Comparison of ENCODE assay signal across 23 cellular contexts in genomic region chr17:38334480-38335364, GRCh38. TPM values are rescaled to one million over a fixed set of nuclear protein-coding genes. Genes with fewer than 3 reads are reported as not detected.
"Had no signal": no experiment of that assay in that cellular context is flagged by ENCODE, and none has a peak within 500 bp of the region (broad histone marks: within the 10 kb centered on the region; RNA-seq: fewer than 3 reads in every experiment).

No MANE protein-coding gene starts in this region.

- H3K4me3 Mint-ChIP-seq: activated CD4-positive, alpha-beta memory T cell treated with anti-CD3 and anti-CD28 coated beads for 36 hours; activated CD4-positive, alpha-beta T cell treated with anti-CD3 and anti-CD28 coated beads, Interleukin-2, amount 10 ng/mL, durations not matched to agents 7 days and 5 days; activated naive CD4-positive, alpha-beta T cell treated with anti-CD3 and anti-CD28 coated beads, Interleukin-2, amount 10 ng/mL, durations not matched to agents 7 days and 5 days; activated naive CD8-positive, alpha-beta T cell treated with anti-CD3 and anti-CD28 coated beads for 36 hours; activated T-cell treated with anti-CD3 and anti-CD28 coated beads, Interleukin-2, amount 50 U/mL, for 4 hours had no signal

- H3K9me3 Mint-ChIP-seq: activated CD4-positive, alpha-beta memory T cell treated with anti-CD3 and anti-CD28 coated beads for 36 hours; activated CD4-positive, alpha-beta T cell treated with anti-CD3 and anti-CD28 coated beads, Interleukin-2, amount 10 ng/mL, durations not matched to agents 7 days and 5 days; activated naive CD4-positive, alpha-beta T cell treated with anti-CD3 and anti-CD28 coated beads, Interleukin-2, amount 10 ng/mL, durations not matched to agents 7 days and 5 days; activated naive CD8-positive, alpha-beta T cell treated with anti-CD3 and anti-CD28 coated beads for 36 hours; activated T-cell treated with anti-CD3 and anti-CD28 coated beads, Interleukin-2, amount 50 U/mL, for 4 hours had no signal

- H3K4me1 Mint-ChIP-seq: activated CD4-positive, alpha-beta T cell treated with anti-CD3 and anti-CD28 coated beads, Interleukin-2, amount 10 ng/mL, durations not matched to agents 7 days and 5 days; activated naive CD4-positive, alpha-beta T cell treated with anti-CD3 and anti-CD28 coated beads, Interleukin-2, amount 10 ng/mL, durations not matched to agents 7 days and 5 days; activated naive CD8-positive, alpha-beta T cell treated with anti-CD3 and anti-CD28 coated beads for 36 hours had no signal

- H3K27me3 ChIP-seq: cardiac muscle cell, MG63 had no signal

- H3K27ac ChIP-seq: brain microvascular endothelial cell, cardiac muscle cell, VCaP had no signal

- H3K36me3 Mint-ChIP-seq: activated CD4-positive, alpha-beta memory T cell treated with anti-CD3 and anti-CD28 coated beads for 36 hours; activated naive CD4-positive, alpha-beta T cell treated with anti-CD3 and anti-CD28 coated beads, Interleukin-2, amount 10 ng/mL, durations not matched to agents 7 days and 5 days; activated naive CD8-positive, alpha-beta T cell treated with anti-CD3 and anti-CD28 coated beads for 36 hours had no signal

- H3K27ac Mint-ChIP-seq: activated CD4-positive, alpha-beta memory T cell treated with anti-CD3 and anti-CD28 coated beads for 36 hours; activated CD4-positive, alpha-beta T cell treated with anti-CD3 and anti-CD28 coated beads, Interleukin-2, amount 10 ng/mL, durations not matched to agents 7 days and 5 days; activated naive CD4-positive, alpha-beta T cell treated with anti-CD3 and anti-CD28 coated beads, Interleukin-2, amount 10 ng/mL, durations not matched to agents 7 days and 5 days; activated naive CD8-positive, alpha-beta T cell treated with anti-CD3 and anti-CD28 coated beads for 36 hours had no signal

- H3K9me3 ChIP-seq: MG63 had no signal

- DNase-seq: activated CD4-positive, alpha-beta memory T cell treated with anti-CD3 and anti-CD28 coated beads for 36 hours; activated CD4-positive, alpha-beta T cell treated with anti-CD3 and anti-CD28 coated beads, Interleukin-2, amount 10 ng/mL, durations not matched to agents 7 days and 5 days; activated CD4-positive, CD25-positive, alpha-beta regulatory T cell; activated CD8-positive, alpha-beta memory T cell treated with anti-CD3 and anti-CD28 coated beads for 24 hours; activated gamma-delta T cell treated with Interleukin-2 at 50 U/mL for 16 hours; activated naive CD4-positive, alpha-beta T cell treated with anti-CD3 and anti-CD28 coated beads, Interleukin-2, amount 10 ng/mL, durations not matched to agents 7 days and 5 days; activated naive CD8-positive, alpha-beta T cell treated with anti-CD3 and anti-CD28 coated beads for 36 hours; activated T-cell treated with anti-CD3 and anti-CD28 coated beads, Interleukin-2, amount 50 U/mL, for 4 hours; brain microvascular endothelial cell; MG63; NCI-H1105; NCI-H1436; NCI-H1694 treated with DMSO at 0.1 percent for 48 hours; NCI-H2029 treated with DMSO at 0.1 percent for 48 hours; NCI-H345; NCI-H510A; NCI-H526 treated with DMSO at 0.1 percent for 48 hours; SIG-M5; T-helper 1 cell had no signal

RNA-seq across cellular contexts. Expression of gene GPR179, which starts 9.0 kb away (rescaled TPM):
- total RNA-seq: activated CD4-positive, alpha-beta T cell treated with anti-CD3 and anti-CD28 coated beads, Interleukin-2, amount 10 ng/mL, durations not matched to agents 7 days and 5 days; RPMI7951; T-helper 2 cell treated with Interferon-gamma antibody and Interleukin-4, amounts not matched to agents 100 ng/mL and 5 ng/mL, for 36 hours had no signal
- polyA plus RNA-seq: cardiac muscle cell had no signal
